ENCODE assay signal across 14 cellular contexts in the genomic region with DNA sequence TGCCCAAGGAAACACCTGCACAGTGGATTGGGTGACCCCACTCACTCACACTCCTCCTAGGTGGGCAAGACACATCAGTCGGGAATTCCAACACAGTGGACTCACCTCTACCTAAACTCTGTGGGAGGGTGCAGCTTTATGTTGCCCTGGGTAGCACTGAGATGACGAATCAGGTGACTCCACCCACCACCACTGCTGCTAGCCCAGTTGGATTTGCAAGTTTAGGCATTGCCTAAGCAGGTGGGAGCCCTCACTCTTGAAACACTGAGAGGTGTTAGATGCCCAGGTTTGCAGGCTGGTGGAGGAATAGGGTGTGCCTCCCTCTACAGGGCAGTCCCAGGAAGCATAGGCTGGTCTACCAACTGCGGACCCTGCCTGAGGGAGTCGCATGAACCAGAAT.
DNase-seq lines count a peak whose midpoint lies in the region; ATAC-seq, FAIRE-seq and TF ChIP-seq lines count a peak whose summit lies in the region.
"Had no signal": no experiment of that assay in that cellular context is flagged by ENCODE, and none has a peak within 500 bp of the region (broad histone marks: within the 10 kb centered on the region; RNA-seq: fewer than 3 reads in every experiment).

No MANE protein-coding gene starts in this region.

- H3K27ac Mint-ChIP-seq in H9 = no peak overlapping the region; a peak in 1 of 7 replicates
- no peak overlapping the region for H3K27ac Mint-ChIP-seq in stimulated activated memory B cell treated with anti-CD40 and anti-IgM and Interleukin-4, amounts not matched to agents 10 μg/mL and 1 μg/mL and 100 μg/mL, for 72 hours

- TF ChIP-seq CTCF in H9 (conservative IDR thresholded peaks at IDR 0.05) (peak; percentile 21; the same call in 1 of the 3 replicates), RWPE1 (conservative IDR thresholded peaks at IDR 0.05; ENCODE audit: low read depth) (no peak), foreskin keratinocyte (conservative IDR thresholded peaks at IDR 0.05) (no peak), pancreas (IDR thresholded peaks at IDR 0.05) (no peak), heart right ventricle (IDR thresholded peaks at IDR 0.05) (no peak)

- peaks cover 7 to 9% of the 10 kb centered on the region in 2 experiments; a peak in 4 of 5 replicates for H3K9me3 Mint-ChIP-seq in H9
- H3K9me3 Mint-ChIP-seq in stimulated activated memory B cell treated with anti-CD40 and anti-IgM and Interleukin-4, amounts not matched to agents 10 μg/mL and 1 μg/mL and 100 μg/mL, for 72 hours = peaks cover 11% of the 10 kb centered on the region

- no peak overlapping the region for H2AFZ ChIP-seq in H9 (ENCODE audit: low read length)
- H2AFZ ChIP-seq: PC-9 had no signal

- no peak overlapping the region for H3K56ac ChIP-seq in H9 (ENCODE audit: insufficient read length, low read depth, low read length)

- no peak overlapping the region for H2BK15ac ChIP-seq in H9 (ENCODE audit: low read depth, low read length)

- no peak overlapping the region for H4K8ac ChIP-seq in H9 (replicated peaks; ENCODE audit: insufficient read length, low read depth, low read length)

- CTCF ChIA-PET in RWPE1 (lab: Yijun Ruan, JAX) = no interaction called here

- WGBS in H9 (ENCODE audit: extremely low coverage, insufficient read length, low lambda C conversion rate) = no CpG with 5 or more reads among the region's 4 CpGs
- WGBS in pancreas, 2 donors = 54 to 64% methylated on average over 4 of the region's 4 CpGs
- WGBS in heart right ventricle, 2 donors = 72 to 79% methylated on average over 4 of the region's 4 CpGs

- H3K9ac ChIP-seq in H9 (ENCODE audit: extremely low read depth, insufficient read length, low read length) = no peak overlapping the region

- H4K91ac ChIP-seq in H9 (ENCODE audit: insufficient read length, low read depth, low read length) = no peak overlapping the region

- H3K23me2 ChIP-seq in H9 (ENCODE audit: insufficient read length, low read depth, low read length, poor library complexity, severe bottlenecking) = no peaks in the 10 kb centered on the region

- no peak overlapping the region for H4K5ac ChIP-seq in H9 (ENCODE audit: insufficient read length, low read depth, low read length)

- H3K79me1 ChIP-seq in H9 (ENCODE audit: insufficient read depth, low read depth, low read length, poor library complexity, severe bottlenecking) = no peaks in the 10 kb centered on the region

- no peak overlapping the region for H3K14ac ChIP-seq in H9 (ENCODE audit: insufficient read depth, low read length)

- intact Hi-C loops in pancreas (cut with DNase I) = no loop called here
- intact Hi-C loops in heart right ventricle (cut with DNase I) = no loop called here

- no peak overlapping the region for H3K18ac ChIP-seq in H9 (ENCODE audit: insufficient read length, low read depth, low read length)

- H2BK120ac ChIP-seq in H9 (ENCODE audit: low read depth, low read length, poor library complexity, severe bottlenecking) = no peak overlapping the region

- no peak overlapping the region for H2AK5ac ChIP-seq in H9 (ENCODE audit: insufficient read length, low read length)

- no peak for FAIRE-seq in pancreas (lab: Jason Lieb, UNC)

- H4K20me1 ChIP-seq in H9 (ENCODE audit: control insufficient read depth, insufficient read depth, insufficient read length) = no peaks in the 10 kb centered on the region

- H3K4me3 Mint-ChIP-seq in H9 = no peak overlapping the region
- no peak overlapping the region for H3K4me3 Mint-ChIP-seq in stimulated activated memory B cell treated with anti-CD40 and anti-IgM and Interleukin-4, amounts not matched to agents 10 μg/mL and 1 μg/mL and 100 μg/mL, for 72 hours

- H3T11ph ChIP-seq in H9 (ENCODE audit: low read length) = no peak overlapping the region

- H3K9me3 ChIP-seq in H9 (ENCODE audit: control insufficient read depth, low read depth, low read length) (no peaks in the 10 kb centered on the region), pancreas (no peaks in the 10 kb centered on the region), heart right ventricle (peaks cover 0 to 42% (median 8%) of the 10 kb centered on the region in 11 donors)
- H3K9me3 ChIP-seq: MG63 had no signal

- no peak overlapping the region for H3K4ac ChIP-seq in H9 (ENCODE audit: low read depth, low read length)

- H3K36me3 ChIP-seq in pancreas = no peaks in the 10 kb centered on the region
- no peaks in the 10 kb centered on the region for H3K36me3 ChIP-seq in heart right ventricle
- H3K36me3 ChIP-seq: MG63 had no signal

- no peak overlapping the region for H2BK12ac ChIP-seq in H9 (ENCODE audit: insufficient read length, low read depth, low read length)

- peaks cover 2 to 5% of the 10 kb centered on the region in 2 experiments; a peak in 2 of 4 replicates for H3K4me1 Mint-ChIP-seq in H9
- no peaks in the 10 kb centered on the region for H3K4me1 Mint-ChIP-seq in stimulated activated memory B cell treated with anti-CD40 and anti-IgM and Interleukin-4, amounts not matched to agents 10 μg/mL and 1 μg/mL and 100 μg/mL, for 72 hours

- H3K27me3 ChIP-seq in H9 (ENCODE audit: insufficient read depth, low read length) (no peaks in the 10 kb centered on the region), foreskin keratinocyte (no peaks in the 10 kb centered on the region), pancreas (no peaks in the 10 kb centered on the region), heart right ventricle (no peaks in the 10 kb centered on the region)
- H3K27me3 ChIP-seq: MG63 had no signal

- H3K36me3 Mint-ChIP-seq in H9 (ENCODE audit: insufficient read depth in 1 of 3, low read depth in 3 of 3) = peaks cover 0 to 4% (median 4%) of the 10 kb centered on the region in 3 experiments; a peak in 2 of 7 replicates
- no peaks in the 10 kb centered on the region for H3K36me3 Mint-ChIP-seq in stimulated activated memory B cell treated with anti-CD40 and anti-IgM and Interleukin-4, amounts not matched to agents 10 μg/mL and 1 μg/mL and 100 μg/mL, for 72 hours

- no peak overlapping the region for H3K4me3 ChIP-seq in pancreas
- H3K4me3 ChIP-seq in heart right ventricle = no peak overlapping the region
- H3K4me3 ChIP-seq: MG63, PC-9, SK-N-MC had no signal

- H3K79me2 ChIP-seq in H9 (ENCODE audit: insufficient read depth, low read length) = no peaks in the 10 kb centered on the region

- DNase-seq in H9 (peak; percentile 51), RWPE1 (ENCODE audit: low spot score) (peak; percentile 4), foreskin keratinocyte (peak; percentile 25 to 48), pancreas (no peak), GM03348 (ENCODE audit: low spot score) (no peak), heart right ventricle (no peak)
- DNase-seq: COR-L47, MG63, NCI-H1092 treated with DMSO at 0.1 percent for 48 hours, NCI-H2107, PC-9 had no signal

- POLR2A ChIA-PET in RWPE1 (lab: Yijun Ruan, JAX; ENCODE audit: low non-redundant PET) = no interaction called here

- H3K4me1 ChIP-seq in H9 (ENCODE audit: insufficient read depth, low read length) = no peaks in the 10 kb centered on the region; the same call in 1 of the 2 replicates
- H3K4me1 ChIP-seq in foreskin keratinocyte = no peaks in the 10 kb centered on the region
- H3K4me1 ChIP-seq in pancreas = no peaks in the 10 kb centered on the region
- H3K4me1 ChIP-seq in heart right ventricle = no peaks in the 10 kb centered on the region

- no peak overlapping the region for H3K4me2 ChIP-seq in H9 (ENCODE audit: insufficient read depth, insufficient read length, low read length)
- H3K4me2 ChIP-seq: PC-9 had no signal

- H3K23ac ChIP-seq in H9 (ENCODE audit: insufficient read length, low read depth, low read length) = no peak overlapping the region

- H2BK5ac ChIP-seq in H9 (ENCODE audit: insufficient read length, low read length) = no peak overlapping the region

- H3K27ac ChIP-seq in H9 (ENCODE audit: insufficient read length, low read depth, low read length) (no peak overlapping the region), RWPE1 (no peak overlapping the region), foreskin keratinocyte (no peak overlapping the region), pancreas (no peak overlapping the region), heart right ventricle (no peak overlapping the region)
- H3K27ac ChIP-seq: PC-9, SK-N-MC had no signal

- no peak overlapping the region for H2BK20ac ChIP-seq in H9 (ENCODE audit: low read depth, low read length, poor library complexity, severe bottlenecking)

- no peaks in the 10 kb centered on the region; the same call in 1 of the 2 replicates for H3K27me3 Mint-ChIP-seq in H9 (ENCODE audit: low read depth)
- H3K27me3 Mint-ChIP-seq in stimulated activated memory B cell treated with anti-CD40 and anti-IgM and Interleukin-4, amounts not matched to agents 10 μg/mL and 1 μg/mL and 100 μg/mL, for 72 hours = no peaks in the 10 kb centered on the region

- peak; percentile 38 for ATAC-seq in foreskin keratinocyte
- peak; percentile 20 for ATAC-seq in stimulated activated memory B cell treated with anti-CD40 and anti-IgM and Interleukin-4, amounts not matched to agents 10 μg/mL and 1 μg/mL and 100 μg/mL, for 72 hours
- no peak for ATAC-seq in pancreas
- no peak for ATAC-seq in heart right ventricle
- ATAC-seq: Right ventricle myocardium inferior had no signal

Comparison
In these comparisons a context has a peak if more than half of its experiments do, and no peak if none do; other contexts are left out.
1. DNase-seq: peak in H9 (single experiment), RWPE1 (single experiment) and foreskin keratinocyte (2 of 2); none in pancreas (0 of 6), GM03348 (single experiment) and heart right ventricle (0 of 2).
2. ATAC-seq: peak in foreskin keratinocyte (single experiment) and stimulated activated memory B cell treated with anti-CD40 and anti-IgM and Interleukin-4, amounts not matched to agents 10 μg/mL and 1 μg/mL and 100 μg/mL, for 72 hours (single experiment); none in pancreas (0 of 4) and heart right ventricle (0 of 8).